21 cellular contexts compared by ENCODE assay signal in the genomic region with DNA sequence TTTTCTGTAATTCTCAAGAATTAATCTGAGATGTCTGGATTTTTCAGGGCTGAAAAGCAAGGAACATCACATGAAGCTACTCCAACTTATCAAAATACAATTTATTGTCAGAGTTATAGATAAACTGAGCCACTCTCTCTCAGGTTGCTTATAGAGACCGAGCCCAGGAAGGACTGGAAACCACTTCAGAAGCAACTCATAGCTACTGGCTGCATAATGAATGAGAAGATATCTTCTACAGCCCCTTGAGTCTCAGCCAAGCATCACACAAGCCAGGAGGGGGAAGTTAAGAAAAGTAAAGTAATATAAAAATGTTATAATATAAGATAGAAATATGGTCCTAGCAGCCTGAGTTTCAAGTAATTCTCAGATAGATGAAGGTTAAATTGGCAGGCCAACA.
DNase-seq lines count a peak whose midpoint lies in the region; ATAC-seq and TF ChIP-seq lines count a peak whose summit lies in the region.
"Had no signal": no experiment of that assay in that cellular context is flagged by ENCODE, and none has a peak within 500 bp of the region (broad histone marks: within the 10 kb centered on the region; RNA-seq: fewer than 3 reads in every experiment).

No MANE protein-coding gene starts in this region.

- peaks cover 4% of the 10 kb centered on the region; the same call in 1 of the 2 replicates for H3K9me2 ChIP-seq in GM23338 (ENCODE audit: insufficient read depth)
- H3K9me2 ChIP-seq: SK-N-SH had no signal

- 0 out of 2 replicates have a peak overlapping the region, but pooled peaks have one; percentile 40 for H3K4me2 ChIP-seq in GM23338
- H3K4me2 ChIP-seq: SK-N-SH had no signal

- H3K4me3 ChIP-seq in CD4-positive, CD25-positive, alpha-beta regulatory T cell (ENCODE audit: low read depth, low read length), result peak overlapping the region; percentile 37
- no peak overlapping the region for H3K4me3 ChIP-seq in GM23338

- no peak overlapping the region for H2AFZ ChIP-seq in GM23338

- ATAC-seq in activated CD4-positive, CD25-positive, alpha-beta regulatory T cell treated with anti-CD3 and anti-CD28 coated beads, Interleukin-2, amount 50 U/mL, for 24 hours, result peak; percentile 31 to 59
- peak; percentile 55 to 68 for ATAC-seq in CD4-positive, CD25-positive, alpha-beta regulatory T cell (ENCODE audit: low read depth in 2 of 2)
- ATAC-seq in GM23338 (no peak), HG03442 (IDR thresholded peaks at IDR 0.05; ENCODE audit: unreplicated experiment) (no peak)
- ATAC-seq: HCT116, PC-3 had no signal

- H4K20me1 ChIP-seq in GM23338 (replicated peaks; ENCODE audit: insufficient read depth), result no peaks in the 10 kb centered on the region

- H3F3A ChIP-seq in GM23338 (replicated peaks; ENCODE audit: low read depth), result no peaks in the 10 kb centered on the region

- H3K9me3 Mint-ChIP-seq in CD4-positive, CD25-positive, alpha-beta regulatory T cell, result peaks cover 0 to 7% (median 3%) of the 10 kb centered on the region in 7 donors
- no peaks in the 10 kb centered on the region; the same call in 2 of the 3 replicates for H3K9me3 Mint-ChIP-seq in GM23338
- H3K9me3 Mint-ChIP-seq in activated naive CD8-positive, alpha-beta T cell treated with anti-CD3 and anti-CD28 coated beads for 36 hours, result peaks cover 10% of the 10 kb centered on the region

- H3K27ac ChIP-seq in CD4-positive, CD25-positive, alpha-beta regulatory T cell (ENCODE audit: insufficient read depth, low read length, poor library complexity, severe bottlenecking), result no peak overlapping the region
- H3K27ac ChIP-seq in GM23338 (ENCODE audit: low read depth), result no peak overlapping the region
- H3K27ac ChIP-seq: 22Rv1, C4-2B had no signal

- H3K4me1 Mint-ChIP-seq in CD4-positive, CD25-positive, alpha-beta regulatory T cell, result peaks cover 56 to 86% (median 76%) of the 10 kb centered on the region in 4 donors
- peaks cover 32% of the 10 kb centered on the region for H3K4me1 Mint-ChIP-seq in GM23338
- H3K4me1 Mint-ChIP-seq in activated naive CD8-positive, alpha-beta T cell treated with anti-CD3 and anti-CD28 coated beads for 36 hours, result peaks cover 59% of the 10 kb centered on the region

- peaks cover 14% of the 10 kb centered on the region for H3K36me3 Mint-ChIP-seq in CD4-positive, CD25-positive, alpha-beta regulatory T cell
- H3K36me3 Mint-ChIP-seq in GM23338 (ENCODE audit: low read depth), result 0 out of 3 replicates have a peak, but pooled peaks cover 4% of the 10 kb centered on the region
- H3K36me3 Mint-ChIP-seq in activated naive CD8-positive, alpha-beta T cell treated with anti-CD3 and anti-CD28 coated beads for 36 hours, result peaks cover 28% of the 10 kb centered on the region

- POLR2A ChIA-PET in GM10248 (lab: Yijun Ruan, JAX), result no interaction called here

- H3K27ac Mint-ChIP-seq in CD4-positive, CD25-positive, alpha-beta regulatory T cell, result peak overlapping the region in 2 of 3 donors; percentile 49 to 92
- H3K27ac Mint-ChIP-seq in GM23338, result no peak overlapping the region
- peak overlapping the region; percentile 71 for H3K27ac Mint-ChIP-seq in activated naive CD8-positive, alpha-beta T cell treated with anti-CD3 and anti-CD28 coated beads for 36 hours
- H3K27ac Mint-ChIP-seq: B cell had no signal

- H3K9me3 ChIP-seq in CD4-positive, CD25-positive, alpha-beta regulatory T cell (ENCODE audit: control insufficient read depth in 2 of 2, low read length in 2 of 2), result no peaks in the 10 kb centered on the region
- H3K9me3 ChIP-seq: SK-N-SH had no signal

- no peaks in the 10 kb centered on the region for H3K36me3 ChIP-seq in CD4-positive, CD25-positive, alpha-beta regulatory T cell (ENCODE audit: control insufficient read depth, insufficient read depth, low read length)
- H3K36me3 ChIP-seq in GM23338 (ENCODE audit: insufficient read depth), result no peaks in the 10 kb centered on the region

- no peaks in the 10 kb centered on the region for H3K27me3 ChIP-seq in CD4-positive, CD25-positive, alpha-beta regulatory T cell (ENCODE audit: control insufficient read depth, insufficient read depth, low read length)
- H3K27me3 ChIP-seq in GM23338 (ENCODE audit: insufficient read depth), result no peaks in the 10 kb centered on the region

- H3K4me3 Mint-ChIP-seq in CD4-positive, CD25-positive, alpha-beta regulatory T cell, result peak overlapping the region in 3 of 4 donors; percentile 10 to 47 (median 41)
- H3K4me3 Mint-ChIP-seq in GM23338, result no peak overlapping the region
- H3K4me3 Mint-ChIP-seq in activated naive CD8-positive, alpha-beta T cell treated with anti-CD3 and anti-CD28 coated beads for 36 hours, result peak overlapping the region; percentile 25
- H3K4me3 Mint-ChIP-seq: B cell had no signal

- no peak for DNase-seq in activated CD4-positive, CD25-positive, alpha-beta regulatory T cell treated with anti-CD3 and anti-CD28 coated beads, Interleukin-2, amount 50 U/mL, for 72 hours
- DNase-seq in CD4-positive, CD25-positive, alpha-beta regulatory T cell, result peak in 2 of 3 donors; percentile 29 to 49
- DNase-seq in GM23338 (ENCODE audit: low spot score), result no peak
- no peak for DNase-seq in activated naive CD8-positive, alpha-beta T cell treated with anti-CD3 and anti-CD28 coated beads for 36 hours
- DNase-seq in NCI-H526 treated with DMSO at 0.1 percent for 48 hours (lab: John Stamatoyannopoulos, UW), result no peak
- no peak for DNase-seq in GM10248 (ENCODE audit: extremely low spot score)
- DNase-seq: DMS153, NCI-H1092, NCI-H1436, NCI-H187 treated with DMSO at 0.1 percent for 48 hours, NCI-H2107, NCI-H524, NCI-H774, PC-3, SK-N-SH had no signal

- no peaks in the 10 kb centered on the region for H3K27me3 Mint-ChIP-seq in CD4-positive, CD25-positive, alpha-beta regulatory T cell
- H3K27me3 Mint-ChIP-seq in GM23338 (ENCODE audit: insufficient read depth, low read depth, poor library complexity), result no peaks in the 10 kb centered on the region
- H3K27me3 Mint-ChIP-seq in activated naive CD8-positive, alpha-beta T cell treated with anti-CD3 and anti-CD28 coated beads for 36 hours, result no peaks in the 10 kb centered on the region
- H3K27me3 Mint-ChIP-seq: B cell had no signal

- peaks cover 57% of the 10 kb centered on the region for H3K4me1 ChIP-seq in CD4-positive, CD25-positive, alpha-beta regulatory T cell (ENCODE audit: control insufficient read depth, insufficient read depth, low read length, poor library complexity, severe bottlenecking)
- peaks cover 18% of the 10 kb centered on the region for H3K4me1 ChIP-seq in GM23338 (ENCODE audit: insufficient read depth)

- H3K79me2 ChIP-seq in GM23338 (replicated peaks; ENCODE audit: insufficient read depth), result peaks cover 28% of the 10 kb centered on the region; the same call in 1 of the 2 replicates

- no peak for TF ChIP-seq CTCF in GM23338 (conservative IDR thresholded peaks at IDR 0.05; ENCODE audit: low read depth in 2 of 2)
- no peak for TF ChIP-seq CTCF in GM10248 (IDR thresholded peaks at IDR 0.05; ENCODE audit: control extremely low read depth, extremely low read depth, low read depth, missing control alignments)

- CTCF ChIA-PET in GM10248 (lab: Yijun Ruan, JAX), result interaction anchor here (0.8 to 2.0 kb wide), 7 partner anchors 10 to 138 kb away, joined by 3 to 6 read pairs (median 3); no protein-coding TSS in a partner anchor

TF ChIP-seq in GM23338, 12 proteins besides CTCF, POLR2A, EP300 and RAD21 (continues in another document):
- TF ChIP-seq EZH2phosphoT487 (IDR thresholded peaks at IDR 0.05; ENCODE audit: unreplicated experiment) (no peak), ZNF331 (CRISPR knock-in tag; IDR thresholded peaks at IDR 0.05; ENCODE audit: low read depth) (no peak), POLR2AphosphoS5 (IDR thresholded peaks at IDR 0.05; ENCODE audit: low read depth) (no peak), EZH2 (IDR thresholded peaks at IDR 0.05; ENCODE audit: low read depth, unreplicated experiment) (no peak)
- TF ChIP-seq, protein P1, sequence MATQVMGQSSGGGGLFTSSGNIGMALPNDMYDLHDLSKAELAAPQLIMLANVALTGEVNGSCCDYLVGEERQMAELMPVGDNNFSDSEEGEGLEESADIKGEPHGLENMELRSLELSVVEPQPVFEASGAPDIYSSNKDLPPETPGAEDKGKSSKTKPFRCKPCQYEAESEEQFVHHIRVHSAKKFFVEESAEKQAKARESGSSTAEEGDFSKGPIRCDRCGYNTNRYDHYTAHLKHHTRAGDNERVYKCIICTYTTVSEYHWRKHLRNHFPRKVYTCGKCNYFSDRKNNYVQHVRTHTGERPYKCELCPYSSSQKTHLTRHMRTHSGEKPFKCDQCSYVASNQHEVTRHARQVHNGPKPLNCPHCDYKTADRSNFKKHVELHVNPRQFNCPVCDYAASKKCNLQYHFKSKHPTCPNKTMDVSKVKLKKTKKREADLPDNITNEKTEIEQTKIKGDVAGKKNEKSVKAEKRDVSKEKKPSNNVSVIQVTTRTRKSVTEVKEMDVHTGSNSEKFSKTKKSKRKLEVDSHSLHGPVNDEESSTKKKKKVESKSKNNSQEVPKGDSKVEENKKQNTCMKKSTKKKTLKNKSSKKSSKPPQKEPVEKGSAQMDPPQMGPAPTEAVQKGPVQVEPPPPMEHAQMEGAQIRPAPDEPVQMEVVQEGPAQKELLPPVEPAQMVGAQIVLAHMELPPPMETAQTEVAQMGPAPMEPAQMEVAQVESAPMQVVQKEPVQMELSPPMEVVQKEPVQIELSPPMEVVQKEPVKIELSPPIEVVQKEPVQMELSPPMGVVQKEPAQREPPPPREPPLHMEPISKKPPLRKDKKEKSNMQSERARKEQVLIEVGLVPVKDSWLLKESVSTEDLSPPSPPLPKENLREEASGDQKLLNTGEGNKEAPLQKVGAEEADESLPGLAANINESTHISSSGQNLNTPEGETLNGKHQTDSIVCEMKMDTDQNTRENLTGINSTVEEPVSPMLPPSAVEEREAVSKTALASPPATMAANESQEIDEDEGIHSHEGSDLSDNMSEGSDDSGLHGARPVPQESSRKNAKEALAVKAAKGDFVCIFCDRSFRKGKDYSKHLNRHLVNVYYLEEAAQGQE (IDR thresholded peaks at IDR 0.05; ENCODE audit: unreplicated experiment), result no peak

Comparison
In these comparisons a context has a peak if more than half of its experiments do, and no peak if none do; other contexts are left out.
1. ATAC-seq: peak in activated CD4-positive, CD25-positive, alpha-beta regulatory T cell treated with anti-CD3 and anti-CD28 coated beads, Interleukin-2, amount 50 U/mL, for 24 hours (2 of 2) and CD4-positive, CD25-positive, alpha-beta regulatory T cell (2 of 2); none in GM23338 (single experiment) and HG03442 (single experiment).
2. DNase-seq: peak in CD4-positive, CD25-positive, alpha-beta regulatory T cell (2 of 3); none in activated CD4-positive, CD25-positive, alpha-beta regulatory T cell treated with anti-CD3 and anti-CD28 coated beads, Interleukin-2, amount 50 U/mL, for 72 hours (single experiment), GM23338 (single experiment), activated naive CD8-positive, alpha-beta T cell treated with anti-CD3 and anti-CD28 coated beads for 36 hours (single experiment), NCI-H526 treated with DMSO at 0.1 percent for 48 hours (single experiment) and GM10248 (single experiment).